Comparison of ENCODE assay signal across 1 cellular context in the genomic region with DNA sequence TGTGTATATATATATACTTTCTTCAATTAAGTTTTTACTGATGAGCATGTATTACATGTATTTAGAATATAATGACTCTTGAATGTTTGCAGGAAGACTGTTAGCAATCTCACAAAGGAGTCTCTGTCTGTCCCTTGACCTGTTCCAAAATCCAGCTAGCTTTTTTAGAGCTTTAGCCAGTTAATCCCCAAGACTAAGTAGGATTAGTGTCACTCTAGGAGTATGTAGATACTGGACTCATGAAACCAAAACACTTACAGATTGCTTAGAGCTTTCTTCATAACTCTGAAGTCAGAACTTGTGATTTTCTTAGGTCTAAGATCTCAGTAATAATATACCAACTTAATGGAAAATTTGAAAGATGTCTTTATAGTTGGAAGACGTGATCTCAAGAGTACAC.
TF ChIP-seq lines count a peak whose summit lies in the region.

No MANE protein-coding gene starts in this region.

TF ChIP-seq in GM12878, 131 proteins besides CTCF, POLR2A, EP300 and RAD21 (continued from another document):
- TF ChIP-seq NRF1 (conservative IDR thresholded peaks at IDR 0.05; ENCODE audit: low read depth, low read length) (no peak), HDAC2 (IDR thresholded peaks at IDR 0.05) (no peak), ZZZ3 (IDR thresholded peaks at IDR 0.05; ENCODE audit: control insufficient read depth, insufficient read length, low read depth) (no peak), BMI1 (IDR thresholded peaks at IDR 0.05; ENCODE audit: borderline replicate concordance) (no peak), SMAD1 (IDR thresholded peaks at IDR 0.05; ENCODE audit: low read depth, partially characterized antibody) (no peak), RFX5 (IDR thresholded peaks at IDR 0.05; ENCODE audit: low read depth, low read length) (no peak), POU2F2 (IDR thresholded peaks at IDR 0.05; ENCODE audit: borderline replicate concordance, low read depth, low read length) (no peak), CBX3 (IDR thresholded peaks at IDR 0.05; ENCODE audit: borderline replicate concordance, low read depth) (no peak)
- TF ChIP-seq, protein P1, sequence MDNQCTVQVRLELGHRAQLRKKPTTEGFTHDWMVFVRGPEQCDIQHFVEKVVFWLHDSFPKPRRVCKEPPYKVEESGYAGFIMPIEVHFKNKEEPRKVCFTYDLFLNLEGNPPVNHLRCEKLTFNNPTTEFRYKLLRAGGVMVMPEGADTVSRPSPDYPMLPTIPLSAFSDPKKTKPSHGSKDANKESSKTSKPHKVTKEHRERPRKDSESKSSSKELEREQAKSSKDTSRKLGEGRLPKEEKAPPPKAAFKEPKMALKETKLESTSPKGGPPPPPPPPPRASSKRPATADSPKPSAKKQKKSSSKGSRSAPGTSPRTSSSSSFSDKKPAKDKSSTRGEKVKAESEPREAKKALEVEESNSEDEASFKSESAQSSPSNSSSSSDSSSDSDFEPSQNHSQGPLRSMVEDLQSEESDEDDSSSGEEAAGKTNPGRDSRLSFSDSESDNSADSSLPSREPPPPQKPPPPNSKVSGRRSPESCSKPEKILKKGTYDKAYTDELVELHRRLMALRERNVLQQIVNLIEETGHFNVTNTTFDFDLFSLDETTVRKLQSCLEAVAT (IDR thresholded peaks at IDR 0.05) = no peak
- TF ChIP-seq, protein P2, sequence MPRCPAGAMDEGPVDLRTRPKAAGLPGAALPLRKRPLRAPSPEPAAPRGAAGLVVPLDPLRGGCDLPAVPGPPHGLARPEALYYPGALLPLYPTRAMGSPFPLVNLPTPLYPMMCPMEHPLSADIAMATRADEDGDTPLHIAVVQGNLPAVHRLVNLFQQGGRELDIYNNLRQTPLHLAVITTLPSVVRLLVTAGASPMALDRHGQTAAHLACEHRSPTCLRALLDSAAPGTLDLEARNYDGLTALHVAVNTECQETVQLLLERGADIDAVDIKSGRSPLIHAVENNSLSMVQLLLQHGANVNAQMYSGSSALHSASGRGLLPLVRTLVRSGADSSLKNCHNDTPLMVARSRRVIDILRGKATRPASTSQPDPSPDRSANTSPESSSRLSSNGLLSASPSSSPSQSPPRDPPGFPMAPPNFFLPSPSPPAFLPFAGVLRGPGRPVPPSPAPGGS (IDR thresholded peaks at IDR 0.05; ENCODE audit: borderline replicate concordance, insufficient read depth, low read depth, low read length, poor library complexity, severe bottlenecking) = no peak
- TF ChIP-seq, protein P3, sequence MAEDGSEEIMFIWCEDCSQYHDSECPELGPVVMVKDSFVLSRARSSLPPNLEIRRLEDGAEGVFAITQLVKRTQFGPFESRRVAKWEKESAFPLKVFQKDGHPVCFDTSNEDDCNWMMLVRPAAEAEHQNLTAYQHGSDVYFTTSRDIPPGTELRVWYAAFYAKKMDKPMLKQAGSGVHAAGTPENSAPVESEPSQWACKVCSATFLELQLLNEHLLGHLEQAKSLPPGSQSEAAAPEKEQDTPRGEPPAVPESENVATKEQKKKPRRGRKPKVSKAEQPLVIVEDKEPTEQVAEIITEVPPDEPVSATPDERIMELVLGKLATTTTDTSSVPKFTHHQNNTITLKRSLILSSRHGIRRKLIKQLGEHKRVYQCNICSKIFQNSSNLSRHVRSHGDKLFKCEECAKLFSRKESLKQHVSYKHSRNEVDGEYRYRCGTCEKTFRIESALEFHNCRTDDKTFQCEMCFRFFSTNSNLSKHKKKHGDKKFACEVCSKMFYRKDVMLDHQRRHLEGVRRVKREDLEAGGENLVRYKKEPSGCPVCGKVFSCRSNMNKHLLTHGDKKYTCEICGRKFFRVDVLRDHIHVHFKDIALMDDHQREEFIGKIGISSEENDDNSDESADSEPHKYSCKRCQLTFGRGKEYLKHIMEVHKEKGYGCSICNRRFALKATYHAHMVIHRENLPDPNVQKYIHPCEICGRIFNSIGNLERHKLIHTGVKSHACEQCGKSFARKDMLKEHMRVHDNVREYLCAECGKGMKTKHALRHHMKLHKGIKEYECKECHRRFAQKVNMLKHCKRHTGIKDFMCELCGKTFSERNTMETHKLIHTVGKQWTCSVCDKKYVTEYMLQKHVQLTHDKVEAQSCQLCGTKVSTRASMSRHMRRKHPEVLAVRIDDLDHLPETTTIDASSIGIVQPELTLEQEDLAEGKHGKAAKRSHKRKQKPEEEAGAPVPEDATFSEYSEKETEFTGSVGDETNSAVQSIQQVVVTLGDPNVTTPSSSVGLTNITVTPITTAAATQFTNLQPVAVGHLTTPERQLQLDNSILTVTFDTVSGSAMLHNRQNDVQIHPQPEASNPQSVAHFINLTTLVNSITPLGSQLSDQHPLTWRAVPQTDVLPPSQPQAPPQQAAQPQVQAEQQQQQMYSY (CRISPR knock-in tag; IDR thresholded peaks at IDR 0.05) = no peak
- TF ChIP-seq, protein P4, sequence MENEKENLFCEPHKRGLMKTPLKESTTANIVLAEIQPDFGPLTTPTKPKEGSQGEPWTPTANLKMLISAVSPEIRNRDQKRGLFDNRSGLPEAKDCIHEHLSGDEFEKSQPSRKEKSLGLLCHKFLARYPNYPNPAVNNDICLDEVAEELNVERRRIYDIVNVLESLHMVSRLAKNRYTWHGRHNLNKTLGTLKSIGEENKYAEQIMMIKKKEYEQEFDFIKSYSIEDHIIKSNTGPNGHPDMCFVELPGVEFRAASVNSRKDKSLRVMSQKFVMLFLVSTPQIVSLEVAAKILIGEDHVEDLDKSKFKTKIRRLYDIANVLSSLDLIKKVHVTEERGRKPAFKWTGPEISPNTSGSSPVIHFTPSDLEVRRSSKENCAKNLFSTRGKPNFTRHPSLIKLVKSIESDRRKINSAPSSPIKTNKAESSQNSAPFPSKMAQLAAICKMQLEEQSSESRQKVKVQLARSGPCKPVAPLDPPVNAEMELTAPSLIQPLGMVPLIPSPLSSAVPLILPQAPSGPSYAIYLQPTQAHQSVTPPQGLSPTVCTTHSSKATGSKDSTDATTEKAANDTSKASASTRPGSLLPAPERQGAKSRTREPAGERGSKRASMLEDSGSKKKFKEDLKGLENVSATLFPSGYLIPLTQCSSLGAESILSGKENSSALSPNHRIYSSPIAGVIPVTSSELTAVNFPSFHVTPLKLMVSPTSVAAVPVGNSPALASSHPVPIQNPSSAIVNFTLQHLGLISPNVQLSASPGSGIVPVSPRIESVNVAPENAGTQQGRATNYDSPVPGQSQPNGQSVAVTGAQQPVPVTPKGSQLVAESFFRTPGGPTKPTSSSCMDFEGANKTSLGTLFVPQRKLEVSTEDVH (IDR thresholded peaks at IDR 0.05; ENCODE audit: low read depth, partially characterized antibody) = no peak
- TF ChIP-seq, protein P5, sequence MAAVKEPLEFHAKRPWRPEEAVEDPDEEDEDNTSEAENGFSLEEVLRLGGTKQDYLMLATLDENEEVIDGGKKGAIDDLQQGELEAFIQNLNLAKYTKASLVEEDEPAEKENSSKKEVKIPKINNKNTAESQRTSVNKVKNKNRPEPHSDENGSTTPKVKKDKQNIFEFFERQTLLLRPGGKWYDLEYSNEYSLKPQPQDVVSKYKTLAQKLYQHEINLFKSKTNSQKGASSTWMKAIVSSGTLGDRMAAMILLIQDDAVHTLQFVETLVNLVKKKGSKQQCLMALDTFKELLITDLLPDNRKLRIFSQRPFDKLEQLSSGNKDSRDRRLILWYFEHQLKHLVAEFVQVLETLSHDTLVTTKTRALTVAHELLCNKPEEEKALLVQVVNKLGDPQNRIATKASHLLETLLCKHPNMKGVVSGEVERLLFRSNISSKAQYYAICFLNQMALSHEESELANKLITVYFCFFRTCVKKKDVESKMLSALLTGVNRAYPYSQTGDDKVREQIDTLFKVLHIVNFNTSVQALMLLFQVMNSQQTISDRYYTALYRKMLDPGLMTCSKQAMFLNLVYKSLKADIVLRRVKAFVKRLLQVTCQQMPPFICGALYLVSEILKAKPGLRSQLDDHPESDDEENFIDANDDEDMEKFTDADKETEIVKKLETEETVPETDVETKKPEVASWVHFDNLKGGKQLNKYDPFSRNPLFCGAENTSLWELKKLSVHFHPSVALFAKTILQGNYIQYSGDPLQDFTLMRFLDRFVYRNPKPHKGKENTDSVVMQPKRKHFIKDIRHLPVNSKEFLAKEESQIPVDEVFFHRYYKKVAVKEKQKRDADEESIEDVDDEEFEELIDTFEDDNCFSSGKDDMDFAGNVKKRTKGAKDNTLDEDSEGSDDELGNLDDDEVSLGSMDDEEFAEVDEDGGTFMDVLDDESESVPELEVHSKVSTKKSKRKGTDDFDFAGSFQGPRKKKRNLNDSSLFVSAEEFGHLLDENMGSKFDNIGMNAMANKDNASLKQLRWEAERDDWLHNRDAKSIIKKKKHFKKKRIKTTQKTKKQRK (IDR thresholded peaks at IDR 0.05; ENCODE audit: low read depth, low read length) = no peak
